ENCODE assay signal across 3 cellular contexts in genomic region chr7:25529320-25529719, GRCh38.
"Had no signal": no experiment of that assay in that cellular context is flagged by ENCODE, and none has a peak within 500 bp of the region (broad histone marks: within the 10 kb centered on the region; RNA-seq: fewer than 3 reads in every experiment).

No MANE protein-coding gene starts in this region.

- H3K4me3 ChIP-seq: GM12878 had no signal

- DNase-seq: GDM1, GF-D8 had no signal

- ATAC-seq: GM12878 had no signal
